ENCODE assay signal across 8 cellular contexts in genomic region chr12:56126732-56127239, GRCh38. TPM values are rescaled to one million over a fixed set of nuclear protein-coding genes. Genes with fewer than 3 reads are reported as not detected.
A peak's percentile ranks its signal among the peaks of the same experiment; 100 is the strongest.
DNase-seq lines count a peak whose midpoint lies in the region; ATAC-seq and TF ChIP-seq lines count a peak whose summit lies in the region.

No MANE protein-coding gene starts in this region.

- H3K9me3 Mint-ChIP-seq in activated naive CD8-positive, alpha-beta T cell treated with anti-CD3 and anti-CD28 coated beads, Interleukin-2, amount 50 U/mL, for 24 hours: no peaks in the 10 kb centered on the region
- H3K9me3 Mint-ChIP-seq in memory B cell: no peaks in the 10 kb centered on the region

- H3K4me3 ChIP-seq in heart right ventricle (peak overlapping the region in 6 of 10 donors; percentile 78 to 94 (median 86)), vagina (peak overlapping the region; percentile 34 to 86)

- peaks cover 54% of the 10 kb centered on the region for H3K4me1 Mint-ChIP-seq in activated naive CD8-positive, alpha-beta T cell treated with anti-CD3 and anti-CD28 coated beads, Interleukin-2, amount 50 U/mL, for 24 hours
- H3K4me1 Mint-ChIP-seq in memory B cell: peaks cover 34% of the 10 kb centered on the region

- peak overlapping the region; percentile 90 for H3K27ac Mint-ChIP-seq in activated naive CD8-positive, alpha-beta T cell treated with anti-CD3 and anti-CD28 coated beads, Interleukin-2, amount 50 U/mL, for 24 hours
- H3K27ac Mint-ChIP-seq in memory B cell: peak overlapping the region; percentile 91

- peaks cover 27% of the 10 kb centered on the region for H3K36me3 Mint-ChIP-seq in activated naive CD8-positive, alpha-beta T cell treated with anti-CD3 and anti-CD28 coated beads, Interleukin-2, amount 50 U/mL, for 24 hours (ENCODE audit: low read depth)
- H3K36me3 Mint-ChIP-seq in memory B cell: peaks cover 14% of the 10 kb centered on the region

- H3K36me3 ChIP-seq in heart right ventricle (peaks cover 0 to 35% (median 5%) of the 10 kb centered on the region in 9 donors), vagina (peaks cover 0 to 15% of the 10 kb centered on the region in 2 donors)

- H3K27ac ChIP-seq in heart right ventricle (peak overlapping the region; percentile 11 to 91 (median 82)), vagina (peak overlapping the region; percentile 95)

- no peaks in the 10 kb centered on the region for H3K27me3 Mint-ChIP-seq in activated naive CD8-positive, alpha-beta T cell treated with anti-CD3 and anti-CD28 coated beads, Interleukin-2, amount 50 U/mL, for 24 hours
- no peaks in the 10 kb centered on the region for H3K27me3 Mint-ChIP-seq in memory B cell

- no peak for ATAC-seq in heart right ventricle
- ATAC-seq in activated naive CD8-positive, alpha-beta T cell treated with anti-CD3 and anti-CD28 coated beads, Interleukin-2, amount 50 U/mL, for 24 hours: no peak
- peak; percentile 14 for ATAC-seq in memory B cell (ENCODE audit: low read depth)
- no peak for ATAC-seq in esophagus mucosa
- ATAC-seq in HG02870 (IDR thresholded peaks at IDR 0.05; ENCODE audit: unreplicated experiment): no peak
- no peak for ATAC-seq in GM18519 (IDR thresholded peaks at IDR 0.05; ENCODE audit: low FRiP score, unreplicated experiment)

- WGBS in heart right ventricle, 2 donors: 48 to 52% methylated on average over 3 of the region's 3 CpGs

- H3K4me1 ChIP-seq in heart right ventricle (peaks cover 8 to 66% (median 51%) of the 10 kb centered on the region in 9 donors), vagina (peaks cover 35% of the 10 kb centered on the region)

- H3K27me3 ChIP-seq in heart right ventricle: no peaks in the 10 kb centered on the region
- no peaks in the 10 kb centered on the region for H3K27me3 ChIP-seq in vagina

- DNase-seq in heart right ventricle (no peak), cardiac septum (ENCODE audit: low spot score) (no peak), memory B cell (ENCODE audit: low spot score in 2 of 2) (peak in 1 of 2 donors; percentile 29), vagina (ENCODE audit: extremely low spot score in 2 of 2) (no peak)
- no peak for DNase-seq in activated naive CD8-positive, alpha-beta T cell treated with anti-CD3 and anti-CD28 coated beads, Interleukin-2, amount 50 U/mL, for 24 hours

- intact Hi-C loops in heart right ventricle (cut with DNase I) (loop anchor here in 8 of 10 donors (1.0 to 10.0 kb wide), 10 partner anchors 30 to 508 kb away; partner anchors contain the start of genes MYL6 (in 5 of the 8), SMARCC2 (in 2 of the 8), SPRYD4 (in 2 of the 8) and BAZ2A (in 1 of the 8)), cardiac septum (cut with DNase I) (loop anchor here (1.0 to 10.0 kb wide), 3 partner anchors 32 to 338 kb away; partner anchors contain the start of genes MYL6, SMARCC2 and SPRYD4), vagina (cut with DNase I) (loop anchor here (10.0 kb wide), 1 partner anchor 98 kb away; the partner anchor contains the start of genes NABP2 and RNF41)

- no peaks in the 10 kb centered on the region for H3K9me3 ChIP-seq in heart right ventricle
- no peaks in the 10 kb centered on the region for H3K9me3 ChIP-seq in vagina

- H3K4me3 Mint-ChIP-seq in activated naive CD8-positive, alpha-beta T cell treated with anti-CD3 and anti-CD28 coated beads, Interleukin-2, amount 50 U/mL, for 24 hours: peak overlapping the region; percentile 93
- peak overlapping the region; percentile 93 for H3K4me3 Mint-ChIP-seq in memory B cell

- TF ChIP-seq CTCF in heart right ventricle (IDR thresholded peaks at IDR 0.05): no peak
- no peak for TF ChIP-seq CTCF in vagina (IDR thresholded peaks at IDR 0.05)

- TF ChIP-seq POLR2A in vagina (IDR thresholded peaks at IDR 0.05): no peak

RNA-seq across cellular contexts. Expression of gene ESYT1, which starts 1.3 kb away (rescaled TPM):
- total RNA-seq in heart right ventricle (10 to 100 TPM; 28.8 to 47.5 (median 31.9) TPM), cardiac septum (36.2 TPM), vagina (140 TPM), esophagus mucosa (48.8 TPM)
- 10 to 100 TPM; 20.9 to 57.3 TPM for polyA plus RNA-seq in heart right ventricle

RNA-seq across cellular contexts. Expression of gene ZC3H10, which starts 8.7 kb away (rescaled TPM):
- total RNA-seq in heart right ventricle (1 to 10 TPM; 3.6 to 5.8 (median 4.9) TPM), cardiac septum (6.0 TPM), vagina (2.0 TPM), esophagus mucosa (1.8 TPM)
- polyA plus RNA-seq in heart right ventricle: 1 to 10 TPM; 2.1 to 3.4 TPM

RNA-seq across cellular contexts. Expression of gene RPL41, which starts 10.4 kb away (rescaled TPM):
- total RNA-seq in heart right ventricle (1,000 to 10,000 TPM; 1,835 to 2,619 (median 2,004) TPM), cardiac septum (1,517 TPM), vagina (2,458 TPM), esophagus mucosa (4,992 TPM)
- polyA plus RNA-seq in heart right ventricle: 1,000 to 10,000 TPM in 1 of 2 donors, 100 to 1,000 TPM in 1; 475 to 5,263 TPM

RNA-seq across cellular contexts. Expression of gene PA2G4, which starts 22.4 kb away (rescaled TPM):
- 10 to 100 TPM; 64.3 to 91.9 (median 71.5) TPM for total RNA-seq in heart right ventricle
- polyA plus RNA-seq in heart right ventricle: 100 to 1,000 TPM in 1 of 2 donors, 10 to 100 TPM in 1; 79.4 to 148 TPM
- total RNA-seq in cardiac septum: 61.6 TPM
- 116 TPM for total RNA-seq in vagina
- total RNA-seq in esophagus mucosa: 125 TPM

RNA-seq across cellular contexts. Expression of gene MYL6B, which starts 25.6 kb away (rescaled TPM):
- total RNA-seq in heart right ventricle (10 to 100 TPM; 39.8 to 61.9 (median 49.9) TPM), cardiac septum (37.6 TPM), vagina (40.8 TPM), esophagus mucosa (54.2 TPM)
- polyA plus RNA-seq in heart right ventricle: 10 to 100 TPM; 31.9 to 64.0 TPM
